13 cellular contexts compared by ENCODE assay signal in the genomic region with DNA sequence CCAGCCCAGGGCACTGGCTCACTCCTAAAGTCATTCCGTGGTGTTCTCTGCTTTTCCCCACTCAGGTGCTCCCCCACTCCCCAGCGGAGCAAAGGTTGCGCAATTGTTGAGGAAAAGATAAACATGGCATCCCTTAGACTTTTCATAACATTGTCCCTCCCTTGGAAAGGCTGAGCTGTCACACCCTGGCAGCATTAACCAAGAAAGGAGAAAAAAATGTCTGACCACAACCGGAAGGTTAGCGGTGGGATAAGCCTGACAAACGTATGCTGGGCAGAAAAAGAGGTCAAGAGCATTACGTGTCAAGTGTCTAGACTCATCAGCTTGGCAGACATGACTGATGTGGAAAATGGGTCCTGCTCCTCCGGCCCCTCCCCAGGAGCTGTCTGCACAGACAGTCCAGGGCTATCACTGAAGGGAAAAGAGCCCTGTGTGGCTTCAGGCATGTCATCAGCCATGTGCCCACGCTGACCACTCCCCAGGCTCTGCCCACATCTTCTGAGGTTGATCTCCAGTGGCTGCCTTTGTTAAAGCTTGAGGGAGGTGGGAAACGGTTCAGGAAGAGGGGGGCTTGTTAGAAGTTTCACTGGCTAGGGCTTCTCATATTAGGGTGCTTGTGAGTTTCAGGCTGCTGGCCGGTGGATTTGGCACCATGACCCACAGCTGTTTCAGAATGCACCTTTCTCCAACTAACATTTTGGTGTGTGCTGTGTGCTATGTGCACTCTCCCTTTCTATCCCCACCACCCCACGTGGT. TPM values are rescaled to one million over a fixed set of nuclear protein-coding genes. Genes with fewer than 3 reads are reported as not detected.
DNase-seq lines count a peak whose midpoint lies in the region; ATAC-seq and TF ChIP-seq lines count a peak whose summit lies in the region.
"Had no signal": no experiment of that assay in that cellular context is flagged by ENCODE, and none has a peak within 500 bp of the region (broad histone marks: within the 10 kb centered on the region; RNA-seq: fewer than 3 reads in every experiment).

No MANE protein-coding gene starts in this region.

- BruUV-seq in Panc1 (replicated peaks; lab: Mats Ljungman, UMichigan), result no TSS peak

- intact Hi-C loops in Panc1 (cut with micrococcal nuclease; ENCODE audit: unreplicated experiment), result no loop called here
- intact Hi-C loops in esophagus muscularis mucosa (cut with DNase I), result no loop called here

- no peaks in the 10 kb centered on the region for H3K27me3 ChIP-seq in Panc1 (ENCODE audit: control insufficient read depth, insufficient read depth, low read length)
- no peaks in the 10 kb centered on the region for H3K27me3 ChIP-seq in esophagus muscularis mucosa

- H3K9me3 ChIP-seq in Panc1 (ENCODE audit: control insufficient read depth, insufficient read depth, low read depth, low read length) (no peaks in the 10 kb centered on the region; the same call in 1 of the 2 replicates), esophagus muscularis mucosa (no peaks in the 10 kb centered on the region)

- CTCF ChIA-PET in Panc1 (lab: Charles Lee), result no interaction called here
- CTCF ChIA-PET in GM10248 (lab: Yijun Ruan, JAX), result interaction anchor here (0.9 to 2.6 kb wide), 7 partner anchors 8 to 264 kb away, joined by 3 to 30 read pairs (median 10); no protein-coding TSS in a partner anchor

- peak overlapping the region; percentile 74 for H3K27ac ChIP-seq in Panc1 (ENCODE audit: low read length)
- peak overlapping the region; percentile 59 to 72 (median 62) for H3K27ac ChIP-seq in esophagus muscularis mucosa (replicated peaks in 1 of 4)

- POLR2A ChIA-PET in Panc1 (lab: Charles Lee) (no interaction called here), GM10248 (lab: Yijun Ruan, JAX) (no interaction called here)

- no peak for TF ChIP-seq CTCF in Panc1 (IDR thresholded peaks at IDR 0.05)
- TF ChIP-seq CTCF in esophagus muscularis mucosa (IDR thresholded peaks at IDR 0.05), result no peak
- TF ChIP-seq CTCF in GM10248 (IDR thresholded peaks at IDR 0.05; ENCODE audit: control extremely low read depth, extremely low read depth, low read depth, missing control alignments), result no peak

- no peak for TF ChIP-seq POLR2A in esophagus muscularis mucosa (IDR thresholded peaks at IDR 0.05; ENCODE audit: low read depth)

- TF ChIP-seq EP300 in esophagus muscularis mucosa (IDR thresholded peaks at IDR 0.05), result no peak

- peaks cover 17% of the 10 kb centered on the region for H3K4me1 ChIP-seq in Panc1 (ENCODE audit: control insufficient read depth, insufficient read depth, low read length)
- H3K4me1 ChIP-seq in esophagus muscularis mucosa, result peaks cover 0 to 27% (median 26%) of the 10 kb centered on the region in 4 donors

- ATAC-seq in Panc1, result no peak
- ATAC-seq in GM21529 (IDR thresholded peaks at IDR 0.05; ENCODE audit: unreplicated experiment), result no peak

- DNase-seq in ELR (ENCODE audit: low read depth), result peak; percentile 58
- DNase-seq in Panc1 (ENCODE audit: low read depth, low spot score), result no peak
- peak; percentile 92 for DNase-seq in esophagus muscularis mucosa (ENCODE audit: extremely low spot score)
- peak; percentile 80 for DNase-seq in renal cortical epithelial cell (ENCODE audit: low read depth)
- no peak for DNase-seq in ureter (ENCODE audit: low spot score)
- no peak for DNase-seq in GM10248 (ENCODE audit: extremely low spot score)
- DNase-seq in DMS79 (lab: John Stamatoyannopoulos, UW), result no peak
- DNase-seq: activated CD8-positive, alpha-beta memory T cell treated with anti-CD3 and anti-CD28 coated beads for 24 hours; NCI-H1694; SHP77 treated with DMSO at 0.1 percent for 48 hours had no signal

- H3K36me3 ChIP-seq in Panc1 (ENCODE audit: control insufficient read depth, insufficient read depth, low read length) (no peaks in the 10 kb centered on the region), esophagus muscularis mucosa (no peaks in the 10 kb centered on the region)

- H3K4me3 ChIP-seq in Panc1 (ENCODE audit: low read depth in 2 of 2, low read length in 2 of 2) (no peak overlapping the region), esophagus muscularis mucosa (no peak overlapping the region)

- 54% methylated on average over 12 of the region's 12 CpGs for WGBS in esophagus muscularis mucosa

- in situ Hi-C loops in Panc1 (cut with HindIII; ENCODE audit: low pct_unique_long_range_greater_than_20kb, low sequenced_read_pairs), result no loop called here

RNA-seq across cellular contexts. Expression of gene BTBD16, which starts 30.1 kb away (rescaled TPM):
- total RNA-seq in Panc1 (2021; ENCODE audit: unreplicated experiment), result 0.82 TPM
- polyA plus RNA-seq in Panc1 (2012; ENCODE audit: insufficient read length), result 0.71 TPM
- under 1 TPM in 1 of 4 donors, not detected in 3; 0.29 TPM for total RNA-seq in esophagus muscularis mucosa
- total RNA-seq in renal cortical epithelial cell, result 0.45 TPM in 1 of 2 replicates, not detected in the other
- 51.2 TPM for total RNA-seq in ureter
- total RNA-seq: cerebellum, pulmonary artery endothelial cell had no signal

Comparison
In these comparisons a context has a peak if more than half of its experiments do, and no peak if none do; other contexts are left out.
1. DNase-seq: peak in ELR (single experiment), esophagus muscularis mucosa (single experiment) and renal cortical epithelial cell (single experiment); none in Panc1 (single experiment), ureter (single experiment), GM10248 (single experiment) and DMS79 (single experiment).
2. RNA of gene BTBD16, which starts 30.1 kb away (total RNA-seq): 51.2 TPM in ureter (single experiment); 0.82 TPM in Panc1 (single experiment), 0.45 TPM in renal cortical epithelial cell and 0.29 TPM in esophagus muscularis mucosa; every median in the first group is over 10 times any median in the second.